17 cellular contexts compared by ENCODE assay signal in genomic region chr17:37100231-37100630, GRCh38.
"Had no signal": no experiment of that assay in that cellular context is flagged by ENCODE, and none has a peak within 500 bp of the region (broad histone marks: within the 10 kb centered on the region; RNA-seq: fewer than 3 reads in every experiment).

No MANE protein-coding gene starts in this region.

- H3K4me1 ChIP-seq: breast epithelium, esophagus squamous epithelium, right atrium auricular region, transverse colon had no signal

- H3K9me3 ChIP-seq: breast epithelium, esophagus squamous epithelium, heart left ventricle, mucosa of descending colon, right atrium auricular region, transverse colon had no signal

- H3K4me1 Mint-ChIP-seq: activated CD8-positive, alpha-beta memory T cell treated with anti-CD3 and anti-CD28 coated beads, Interleukin-2, amount 10 ng/mL, durations not matched to agents 7 days and 5 days; stimulated activated memory B cell treated with anti-CD40 and anti-IgM and Interleukin-4, amounts not matched to agents 10 μg/mL and 1 μg/mL and 100 μg/mL, for 72 hours had no signal

- H3K36me3 ChIP-seq: breast epithelium had no signal

- H3K9me3 Mint-ChIP-seq: naive thymus-derived CD8-positive, alpha-beta T cell; stimulated activated memory B cell treated with anti-CD40 and anti-IgM and Interleukin-4, amounts not matched to agents 10 μg/mL and 1 μg/mL and 100 μg/mL, for 72 hours; T-helper 2 cell treated with Interferon-gamma antibody and Interleukin-4, amounts not matched to agents 5 μg/mL and 100 μg/mL, for 36 hours had no signal

- H3K4me3 Mint-ChIP-seq: activated CD8-positive, alpha-beta memory T cell treated with anti-CD3 and anti-CD28 coated beads, Interleukin-2, amount 10 ng/mL, durations not matched to agents 7 days and 5 days; activated naive CD8-positive, alpha-beta T cell; naive thymus-derived CD8-positive, alpha-beta T cell; stimulated activated memory B cell treated with anti-CD40 and anti-IgM and Interleukin-4, amounts not matched to agents 10 μg/mL and 1 μg/mL and 100 μg/mL, for 72 hours; T-helper 2 cell treated with Interferon-gamma antibody and Interleukin-4, amounts not matched to agents 5 μg/mL and 100 μg/mL, for 36 hours had no signal

- H3K27ac Mint-ChIP-seq: activated CD8-positive, alpha-beta memory T cell treated with anti-CD3 and anti-CD28 coated beads, Interleukin-2, amount 10 ng/mL, durations not matched to agents 7 days and 5 days; activated naive CD8-positive, alpha-beta T cell; stimulated activated memory B cell treated with anti-CD40 and anti-IgM and Interleukin-4, amounts not matched to agents 10 μg/mL and 1 μg/mL and 100 μg/mL, for 72 hours; T-helper 2 cell treated with Interferon-gamma antibody and Interleukin-4, amounts not matched to agents 5 μg/mL and 100 μg/mL, for 36 hours had no signal

- H3K27ac ChIP-seq: breast epithelium, esophagus squamous epithelium, heart left ventricle, right atrium auricular region, transverse colon had no signal

- H3K4me3 ChIP-seq: breast epithelium, esophagus squamous epithelium, heart left ventricle, mucosa of descending colon, right atrium auricular region, transverse colon had no signal

- DNase-seq: activated CD4-positive, alpha-beta T cell treated with anti-CD3 and anti-CD28 coated beads for 1 hour; activated CD4-positive, alpha-beta T cell treated with anti-CD3 and anti-CD28 coated beads, Interleukin-2, amount 50 U/mL, for 48 hours; activated CD8-positive, alpha-beta memory T cell treated with anti-CD3 and anti-CD28 coated beads, Interleukin-2, amount 10 ng/mL, durations not matched to agents 7 days and 5 days; activated gamma-delta T cell; activated T-cell treated with anti-CD3 and anti-CD28 coated beads, Interleukin-2, amount 50 U/mL, for 48 hours; esophagus squamous epithelium; foreskin fibroblast; heart left ventricle; mucosa of descending colon; naive thymus-derived CD8-positive, alpha-beta T cell; small intestine; transverse colon had no signal

- H3K27me3 ChIP-seq: breast epithelium, esophagus squamous epithelium, heart left ventricle, right atrium auricular region, transverse colon had no signal

- ATAC-seq: activated CD8-positive, alpha-beta memory T cell treated with anti-CD3 and anti-CD28 coated beads, Interleukin-2, amount 10 ng/mL, durations not matched to agents 7 days and 5 days; heart left ventricle; mucosa of descending colon; naive thymus-derived CD8-positive, alpha-beta T cell; stimulated activated memory B cell treated with anti-CD40 and anti-IgM and Interleukin-4, amounts not matched to agents 10 μg/mL and 1 μg/mL and 100 μg/mL, for 72 hours had no signal
